In the genomic region with DNA sequence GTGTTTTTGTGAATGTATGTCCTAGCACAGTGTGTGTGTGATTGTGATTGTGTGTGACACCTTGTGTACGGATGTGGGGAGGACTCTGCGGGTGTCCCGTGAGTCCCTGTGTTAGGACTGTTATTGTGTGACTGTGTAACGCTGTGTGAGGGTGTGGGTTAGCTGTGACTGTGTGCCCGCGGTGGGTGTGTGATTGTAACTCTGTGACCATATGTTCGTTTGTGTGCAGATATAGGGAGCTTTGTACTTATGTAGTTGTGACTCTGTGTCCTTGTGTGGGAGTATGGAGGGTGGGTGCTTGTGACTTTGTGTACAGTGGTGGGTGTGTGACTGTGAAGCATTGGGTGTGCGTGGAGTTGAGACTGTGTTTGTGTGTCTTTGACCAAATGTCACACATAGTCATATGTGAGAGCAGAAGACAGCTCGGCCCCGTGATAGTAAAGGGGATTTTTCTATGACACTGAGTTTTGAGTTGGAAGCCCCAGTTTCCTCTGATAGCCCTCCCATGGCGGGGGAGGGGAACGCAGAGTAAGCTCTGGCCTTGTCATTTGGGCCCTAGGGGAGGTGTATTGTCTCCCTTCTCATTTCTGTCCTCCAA, we compare ENCODE assay signal across 8 cellular contexts. TPM values are rescaled to one million over a fixed set of nuclear protein-coding genes. Genes with fewer than 3 reads are reported as not detected.
DNase-seq lines count a peak whose midpoint lies in the region; ATAC-seq and TF ChIP-seq lines count a peak whose summit lies in the region.

No MANE protein-coding gene starts in this region.

- H3K27me3 ChIP-seq in BE2C (no peaks in the 10 kb centered on the region), right cardiac atrium (ENCODE audit: control insufficient read depth, insufficient read depth) (no peaks in the 10 kb centered on the region)

- TF ChIP-seq CTCF in BE2C (IDR thresholded peaks at IDR 0.05; ENCODE audit: low read depth, low read length) (no peak), omental fat pad (IDR thresholded peaks at IDR 0.05) (no peak)

- H3K9me3 ChIP-seq in BE2C = no peaks in the 10 kb centered on the region
- no peaks in the 10 kb centered on the region for H3K9me3 ChIP-seq in right cardiac atrium (ENCODE audit: control insufficient read depth, low read length)

- DNase-seq in BE2C = no peak
- DNase-seq in activated T-cell treated with anti-CD3 and anti-CD28 coated beads, Interleukin-2, amount 50 U/mL, for 48 hours = peak; percentile 43 to 46
- DNase-seq in right cardiac atrium = no peak
- DNase-seq in NCI-H510A (lab: John Stamatoyannopoulos, UW) = no peak
- DNase-seq in omental fat pad (ENCODE audit: low spot score) = no peak

- H3K27ac ChIP-seq in right cardiac atrium (ENCODE audit: low read length) = peak overlapping the region; percentile 10
- peak overlapping the region in 20 of 21 experiments; percentile 76 to 93 (median 88) for H3K27ac ChIP-seq in skin epidermis

- ATAC-seq in GM19023 (IDR thresholded peaks at IDR 0.05; ENCODE audit: unreplicated experiment) = peak; percentile 21
- peak; percentile 2 for ATAC-seq in HG03571 (IDR thresholded peaks at IDR 0.05; ENCODE audit: unreplicated experiment)
- peak; percentile 6 to 29 for ATAC-seq in right cardiac atrium
- no peak for ATAC-seq in omental fat pad (ENCODE audit: low FRiP score)

- WGBS in right cardiac atrium = 10% methylated on average over 12 of the region's 12 CpGs

- H3K4me3 ChIP-seq in BE2C (ENCODE audit: low read depth, low read length) = peak overlapping the region; percentile 93
- peak overlapping the region; percentile 79 for H3K4me3 ChIP-seq in right cardiac atrium (ENCODE audit: low read length)
- peak overlapping the region; percentile 35 to 80 (median 65) for H3K4me3 ChIP-seq in skin epidermis

- peaks cover 11% of the 10 kb centered on the region for H3K36me3 ChIP-seq in BE2C

- intact Hi-C loops in right cardiac atrium (cut with DNase I) = no loop called here

- H3K4me1 ChIP-seq in BE2C (no peaks in the 10 kb centered on the region), right cardiac atrium (ENCODE audit: control insufficient read depth, insufficient read depth, low read length) (peaks cover 3% of the 10 kb centered on the region)

RNA-seq across cellular contexts. Expression of gene ZNF260, which starts 0.9 kb away (rescaled TPM):
- polyA plus RNA-seq in BE2C (2012; ENCODE audit: insufficient read depth, insufficient read length, low read depth) = 7.2 TPM
- total RNA-seq in right cardiac atrium (10 to 100 TPM in 1 of 4 donors, 1 to 10 TPM in 3; 8.8 to 11.1 (median 9.7) TPM), omental fat pad (10 to 100 TPM in 2 of 4 donors, 1 to 10 TPM in 2; 5.3 to 31.5 (median 9.1) TPM)
- polyA plus RNA-seq in right cardiac atrium = 4.5 TPM

RNA-seq across cellular contexts. Expression of gene ZNF566, which starts 39.7 kb away (rescaled TPM):
- polyA plus RNA-seq in BE2C (2012; ENCODE audit: insufficient read depth, insufficient read length, low read depth) = 7.1 TPM
- total RNA-seq in right cardiac atrium (10 to 100 TPM; 10.6 to 13.4 (median 13.3) TPM), omental fat pad (10 to 100 TPM in 3 of 4 donors, 1 to 10 TPM in 1; 8.1 to 22.7 (median 12.2) TPM)
- polyA plus RNA-seq in right cardiac atrium = 6.2 TPM

RNA-seq across cellular contexts. Expression of gene ZNF529, which starts 44.1 kb away (rescaled TPM):
- polyA plus RNA-seq in BE2C (2012; ENCODE audit: insufficient read depth, insufficient read length, low read depth) = 7.5 TPM
- 10 to 100 TPM; 13.9 to 15.8 (median 14.3) TPM for total RNA-seq in right cardiac atrium
- 7.4 TPM for polyA plus RNA-seq in right cardiac atrium
- 10 to 100 TPM in 2 of 4 donors, 1 to 10 TPM in 2; 9.8 to 17.1 (median 11.9) TPM for total RNA-seq in omental fat pad

Comparison
In these comparisons a context has a peak if more than half of its experiments do, and no peak if none do; other contexts are left out.
1. DNase-seq: peak in activated T-cell treated with anti-CD3 and anti-CD28 coated beads, Interleukin-2, amount 50 U/mL, for 48 hours (2 of 2); none in BE2C (single experiment), right cardiac atrium (0 of 3), NCI-H510A (single experiment) and omental fat pad (single experiment).
2. Peak in every context shown above with its lines, with median percentiles within 50 percentile points of each other: H3K4me3 ChIP-seq.